ENCODE assay signal across 9 cellular contexts in genomic region chr16:27169511-27170071, GRCh38. TPM values are rescaled to one million over a fixed set of nuclear protein-coding genes. Genes with fewer than 3 reads are reported as not detected.
A peak's percentile ranks its signal among the peaks of the same experiment; 100 is the strongest.
DNase-seq lines count a peak whose midpoint lies in the region; ATAC-seq, FAIRE-seq and TF ChIP-seq lines count a peak whose summit lies in the region.
"Had no signal": no experiment of that assay in that cellular context is flagged by ENCODE, and none has a peak within 500 bp of the region (broad histone marks: within the 10 kb centered on the region; RNA-seq: fewer than 3 reads in every experiment).

No MANE protein-coding gene starts in this region.

- peak overlapping the region; percentile 29 for H3K4me3 Mint-ChIP-seq in activated T-helper 17 cell treated with anti-CD3 and anti-CD28 coated beads, Interleukin-2, amount 50 U/mL, for 72 hours
- H3K4me3 Mint-ChIP-seq in stimulated activated effector memory CD8-positive, alpha-beta T cell treated with anti-CD3 and anti-CD28 coated beads, Interleukin-12 subunit alpha, Interleukin-12 subunit beta, amount 100 ng/mL, for 72 hours = peak overlapping the region; percentile 1
- H3K4me3 Mint-ChIP-seq in CD14-positive monocyte = no peak overlapping the region

- H3K27me3 Mint-ChIP-seq in activated T-helper 17 cell treated with anti-CD3 and anti-CD28 coated beads, Interleukin-2, amount 50 U/mL, for 72 hours = no peaks in the 10 kb centered on the region
- H3K27me3 Mint-ChIP-seq in CD14-positive monocyte (ENCODE audit: low read depth in 3 of 3) = peaks cover 0 to 12% (median 9%) of the 10 kb centered on the region in 3 donors

- peaks cover 40% of the 10 kb centered on the region for H3K4me1 Mint-ChIP-seq in activated T-helper 17 cell treated with anti-CD3 and anti-CD28 coated beads, Interleukin-2, amount 50 U/mL, for 72 hours
- H3K4me1 Mint-ChIP-seq in stimulated activated effector memory CD8-positive, alpha-beta T cell treated with anti-CD3 and anti-CD28 coated beads, Interleukin-12 subunit alpha, Interleukin-12 subunit beta, amount 100 ng/mL, for 72 hours = peaks cover 63% of the 10 kb centered on the region
- H3K4me1 Mint-ChIP-seq in CD14-positive monocyte = peaks cover 6% of the 10 kb centered on the region

- DNase-seq in AG09319 (ENCODE audit: extremely low read depth, low read depth) (no peak), RWPE2 (ENCODE audit: low spot score) (no peak), kidney glomerular epithelial cell (lab: John Stamatoyannopoulos, UW) (peak; percentile 20), CD14-positive monocyte (ENCODE audit: low spot score) (no peak), D721Med (ENCODE audit: insufficient read length, low spot score) (no peak)
- DNase-seq in stimulated activated effector memory CD8-positive, alpha-beta T cell treated with anti-CD3 and anti-CD28 coated beads, Interleukin-12 subunit alpha, Interleukin-12 subunit beta, amount 100 ng/mL, for 72 hours (ENCODE audit: low spot score in 2 of 2) = peak; percentile 26 to 75

- H3K36me3 Mint-ChIP-seq in activated T-helper 17 cell treated with anti-CD3 and anti-CD28 coated beads, Interleukin-2, amount 50 U/mL, for 72 hours (ENCODE audit: low read depth) = no peaks in the 10 kb centered on the region
- peaks cover 10% of the 10 kb centered on the region for H3K36me3 Mint-ChIP-seq in stimulated activated effector memory CD8-positive, alpha-beta T cell treated with anti-CD3 and anti-CD28 coated beads, Interleukin-12 subunit alpha, Interleukin-12 subunit beta, amount 100 ng/mL, for 72 hours
- H3K36me3 Mint-ChIP-seq in CD14-positive monocyte = no peaks in the 10 kb centered on the region

- no peak overlapping the region for H3K4me3 ChIP-seq in RWPE2 (ENCODE audit: severe bottlenecking)
- H3K4me3 ChIP-seq: lung had no signal

- ATAC-seq in HG03103 (IDR thresholded peaks at IDR 0.05; ENCODE audit: low read depth, unreplicated experiment) (peak; percentile 52), RWPE2 (ENCODE audit: low read depth) (peak; percentile 85)
- ATAC-seq in activated T-helper 17 cell treated with anti-CD3 and anti-CD28 coated beads, Interleukin-2, amount 50 U/mL, for 72 hours (replicated peaks) = peak; percentile 93
- peak; percentile 91 for ATAC-seq in stimulated activated effector memory CD8-positive, alpha-beta T cell treated with anti-CD3 and anti-CD28 coated beads, Interleukin-12 subunit alpha, Interleukin-12 subunit beta, amount 100 ng/mL, for 72 hours

- peaks cover 2% of the 10 kb centered on the region for H3K4me1 ChIP-seq in RWPE2 (ENCODE audit: insufficient read depth, poor library complexity, severe bottlenecking)

- no peaks in the 10 kb centered on the region for H3K9me3 Mint-ChIP-seq in activated T-helper 17 cell treated with anti-CD3 and anti-CD28 coated beads, Interleukin-2, amount 50 U/mL, for 72 hours
- H3K9me3 Mint-ChIP-seq in stimulated activated effector memory CD8-positive, alpha-beta T cell treated with anti-CD3 and anti-CD28 coated beads, Interleukin-12 subunit alpha, Interleukin-12 subunit beta, amount 100 ng/mL, for 72 hours = no peaks in the 10 kb centered on the region
- H3K9me3 Mint-ChIP-seq in CD14-positive monocyte = peaks cover 6 to 13% (median 8%) of the 10 kb centered on the region in 7 donors

- H3K36me3 ChIP-seq in RWPE2 (ENCODE audit: low read depth) = no peaks in the 10 kb centered on the region

- H3K27ac Mint-ChIP-seq in activated T-helper 17 cell treated with anti-CD3 and anti-CD28 coated beads, Interleukin-2, amount 50 U/mL, for 72 hours = peak overlapping the region; percentile 28
- no peak overlapping the region for H3K27ac Mint-ChIP-seq in stimulated activated effector memory CD8-positive, alpha-beta T cell treated with anti-CD3 and anti-CD28 coated beads, Interleukin-12 subunit alpha, Interleukin-12 subunit beta, amount 100 ng/mL, for 72 hours
- no peak overlapping the region for H3K27ac Mint-ChIP-seq in CD14-positive monocyte

- no peaks in the 10 kb centered on the region for H3K27me3 ChIP-seq in RWPE2 (ENCODE audit: insufficient read depth, poor library complexity, severe bottlenecking)

- TF ChIP-seq CTCF in AG09319 (IDR thresholded peaks at IDR 0.05; ENCODE audit: low read depth, low read length) (peak; percentile 36), RWPE2 (IDR thresholded peaks at IDR 0.05; ENCODE audit: poor library complexity, severe bottlenecking) (peak; percentile 32), CD14-positive monocyte (IDR thresholded peaks at IDR 0.05) (no peak), D721Med (IDR thresholded peaks at IDR 0.05; ENCODE audit: insufficient read depth, missing control alignments) (no peak)

- intact Hi-C loops in CD14-positive monocyte (cut with micrococcal nuclease) = no loop called here

- no peak for FAIRE-seq in D721Med (lab: Jason Lieb, UNC)

- no peaks in the 10 kb centered on the region for H3K9me3 ChIP-seq in RWPE2 (ENCODE audit: severe bottlenecking)

- H3K27ac ChIP-seq in RWPE2 (ENCODE audit: poor library complexity, severe bottlenecking) = no peak overlapping the region

RNA-seq across cellular contexts. Expression of gene KDM8, which starts 33.7 kb away (rescaled TPM):
- 1 to 10 TPM; 7.7 to 9.1 TPM for total RNA-seq in activated T-helper 17 cell treated with anti-CD3 and anti-CD28 coated beads, Interleukin-2, amount 50 U/mL, for 72 hours
- 1 to 10 TPM in 1 of 2 donors, under 1 TPM in 1; 0.40 to 1.5 TPM for polyA plus RNA-seq in CD14-positive monocyte

Comparison
In these comparisons a context has a peak if more than half of its experiments do, and no peak if none do; other contexts are left out.
1. DNase-seq: peak in kidney glomerular epithelial cell (single experiment) and stimulated activated effector memory CD8-positive, alpha-beta T cell treated with anti-CD3 and anti-CD28 coated beads, Interleukin-12 subunit alpha, Interleukin-12 subunit beta, amount 100 ng/mL, for 72 hours (2 of 2); none in AG09319 (single experiment), RWPE2 (single experiment), CD14-positive monocyte (single experiment) and D721Med (single experiment).
2. CTCF ChIP-seq: peak in AG09319 (single experiment) and RWPE2 (single experiment); none in CD14-positive monocyte (single experiment) and D721Med (single experiment).
3. H3K4me3 Mint-ChIP-seq: peak in activated T-helper 17 cell treated with anti-CD3 and anti-CD28 coated beads, Interleukin-2, amount 50 U/mL, for 72 hours (single experiment) and stimulated activated effector memory CD8-positive, alpha-beta T cell treated with anti-CD3 and anti-CD28 coated beads, Interleukin-12 subunit alpha, Interleukin-12 subunit beta, amount 100 ng/mL, for 72 hours (single experiment); none in CD14-positive monocyte (0 of 2).
4. Peak in every context shown above with its lines, with median percentiles within 50 percentile points of each other: ATAC-seq.